9 cellular contexts compared by ENCODE assay signal in genomic region chr3:52288674-52289073, GRCh38. TPM values are rescaled to one million over a fixed set of nuclear protein-coding genes. Genes with fewer than 3 reads are reported as not detected.
DNase-seq lines count a peak whose midpoint lies in the region; ATAC-seq, FAIRE-seq and TF ChIP-seq lines count a peak whose summit lies in the region.
"Had no signal": no experiment of that assay in that cellular context is flagged by ENCODE, and none has a peak within 500 bp of the region (broad histone marks: within the 10 kb centered on the region; RNA-seq: fewer than 3 reads in every experiment).

No MANE protein-coding gene starts in this region.

- no peaks in the 10 kb centered on the region for H3K9me3 Mint-ChIP-seq in CD4-positive, CD25-positive, alpha-beta regulatory T cell
- H3K9me3 Mint-ChIP-seq in neural progenitor cell = no peaks in the 10 kb centered on the region

- no peak overlapping the region for H2AFZ ChIP-seq in neural progenitor cell (replicated peaks)

- H3K27me3 ChIP-seq in CD4-positive, CD25-positive, alpha-beta regulatory T cell (ENCODE audit: control insufficient read depth, insufficient read depth, low read length) = no peaks in the 10 kb centered on the region
- no peaks in the 10 kb centered on the region for H3K27me3 ChIP-seq in neural progenitor cell

- no peak for FAIRE-seq in urothelium cell line (lab: Jason Lieb, UNC)

- DNase-seq in CD4-positive, CD25-positive, alpha-beta regulatory T cell = no peak
- DNase-seq in NB4 (ENCODE audit: low read depth) (no peak), ecto neural progenitor cell (ENCODE audit: low spot score) (peak; percentile 32), neural progenitor cell (ENCODE audit: low spot score) (no peak), NCI-H345 (lab: John Stamatoyannopoulos, UW) (no peak), germinal center (ENCODE audit: low spot score) (no peak), urothelium cell line (ENCODE audit: low spot score) (no peak)
- DNase-seq: NCI-H1436 had no signal

- H3K4me3 Mint-ChIP-seq in CD4-positive, CD25-positive, alpha-beta regulatory T cell = peak overlapping the region; percentile 94 to 100 (median 98)
- H3K4me3 Mint-ChIP-seq in neural progenitor cell = peak overlapping the region; percentile 99

- no peaks in the 10 kb centered on the region for H4K20me1 ChIP-seq in neural progenitor cell (ENCODE audit: low read depth)

- peak overlapping the region; percentile 89 for H3K4me2 ChIP-seq in neural progenitor cell

- no peak for TF ChIP-seq CTCF in NB4 (IDR thresholded peaks at IDR 0.05; ENCODE audit: low read depth, low read length)
- TF ChIP-seq CTCF in neural progenitor cell (IDR thresholded peaks at IDR 0.05) = no peak

- peaks cover 12 to 42% (median 28%) of the 10 kb centered on the region in 4 donors for H3K4me1 Mint-ChIP-seq in CD4-positive, CD25-positive, alpha-beta regulatory T cell
- peaks cover 11% of the 10 kb centered on the region for H3K4me1 Mint-ChIP-seq in neural progenitor cell

- H3K4me1 ChIP-seq in CD4-positive, CD25-positive, alpha-beta regulatory T cell (ENCODE audit: control insufficient read depth, insufficient read depth, low read length, poor library complexity, severe bottlenecking) = peaks cover 26% of the 10 kb centered on the region
- peaks cover 4% of the 10 kb centered on the region for H3K4me1 ChIP-seq in neural progenitor cell

- no peaks in the 10 kb centered on the region for H3K27me3 Mint-ChIP-seq in CD4-positive, CD25-positive, alpha-beta regulatory T cell
- H3K27me3 Mint-ChIP-seq in neural progenitor cell (ENCODE audit: insufficient read depth, low read depth) = peaks cover 5% of the 10 kb centered on the region

- H3K4me3 ChIP-seq in CD4-positive, CD25-positive, alpha-beta regulatory T cell (ENCODE audit: low read depth, low read length) = peak overlapping the region; percentile 95
- H3K4me3 ChIP-seq in NB4 (ENCODE audit: low read depth, low read length) (peak overlapping the region; percentile 91), neural progenitor cell (peak overlapping the region; percentile 67)

- peaks cover 4% of the 10 kb centered on the region for H3K36me3 Mint-ChIP-seq in CD4-positive, CD25-positive, alpha-beta regulatory T cell
- H3K36me3 Mint-ChIP-seq in neural progenitor cell = no peaks in the 10 kb centered on the region

- H3K27ac Mint-ChIP-seq in CD4-positive, CD25-positive, alpha-beta regulatory T cell = peak overlapping the region in 2 of 3 donors; percentile 100
- no peak overlapping the region for H3K27ac Mint-ChIP-seq in neural progenitor cell

- H3F3A ChIP-seq in neural progenitor cell (ENCODE audit: low read depth) = peaks cover 17% of the 10 kb centered on the region

- H3K36me3 ChIP-seq in CD4-positive, CD25-positive, alpha-beta regulatory T cell (ENCODE audit: control insufficient read depth, insufficient read depth, low read length) = peaks cover 27% of the 10 kb centered on the region
- H3K36me3 ChIP-seq in neural progenitor cell = no peaks in the 10 kb centered on the region

- H3K79me2 ChIP-seq in neural progenitor cell (ENCODE audit: low read depth) = peaks cover 12% of the 10 kb centered on the region

- no peaks in the 10 kb centered on the region for H3K9me3 ChIP-seq in CD4-positive, CD25-positive, alpha-beta regulatory T cell (ENCODE audit: control insufficient read depth in 2 of 2, low read length in 2 of 2)
- H3K9me3 ChIP-seq in neural progenitor cell (ENCODE audit: low read depth) = no peaks in the 10 kb centered on the region

- ATAC-seq in CD4-positive, CD25-positive, alpha-beta regulatory T cell (ENCODE audit: low read depth in 2 of 2) = no peak
- ATAC-seq in GM21423 (IDR thresholded peaks at IDR 0.05; ENCODE audit: unreplicated experiment) = no peak

- peak overlapping the region; percentile 99 for H3K27ac ChIP-seq in CD4-positive, CD25-positive, alpha-beta regulatory T cell (ENCODE audit: insufficient read depth, low read length, poor library complexity, severe bottlenecking)
- H3K27ac ChIP-seq in neural progenitor cell = no peak overlapping the region

- no peak for TF ChIP-seq POLR2A in NB4 (IDR thresholded peaks at IDR 0.05; ENCODE audit: extremely low read depth, insufficient read length)

- no peak overlapping the region for H3K9ac ChIP-seq in neural progenitor cell

RNA-seq across cellular contexts. Expression of gene GLYCTK, which starts 1.0 kb away (rescaled TPM):
- total RNA-seq in CD4-positive, CD25-positive, alpha-beta regulatory T cell = 41.8 TPM
- polyA plus RNA-seq in CD4-positive, CD25-positive, alpha-beta regulatory T cell = 10 to 100 TPM; 11.1 to 17.9 (median 13.1) TPM
- 4.2 and 10.1 TPM in 2 replicates for total RNA-seq in neural progenitor cell (ENCODE audit: low replicate concordance)

RNA-seq across cellular contexts. Expression of gene WDR82, which starts 10.2 kb away (rescaled TPM):
- 116 TPM for total RNA-seq in CD4-positive, CD25-positive, alpha-beta regulatory T cell
- polyA plus RNA-seq in CD4-positive, CD25-positive, alpha-beta regulatory T cell = 100 to 1,000 TPM in 2 of 4 donors, 10 to 100 TPM in 2; 85.9 to 111 (median 103) TPM
- 45.4 and 49.2 TPM in 2 replicates for total RNA-seq in neural progenitor cell (ENCODE audit: low replicate concordance)

RNA-seq across cellular contexts. Expression of gene DNAH1, which starts 27.4 kb away (rescaled TPM):
- total RNA-seq in CD4-positive, CD25-positive, alpha-beta regulatory T cell = 59.8 TPM
- 1 to 10 TPM in 1 of 4 donors, under 1 TPM in 3; 0.39 to 1.1 (median 0.58) TPM for polyA plus RNA-seq in CD4-positive, CD25-positive, alpha-beta regulatory T cell
- total RNA-seq in neural progenitor cell (ENCODE audit: low replicate concordance) = 0.80 and 2.1 TPM in 2 replicates

RNA-seq across cellular contexts. Expression of gene PPM1M, which starts 43.1 kb away (rescaled TPM):
- 80.7 TPM for total RNA-seq in CD4-positive, CD25-positive, alpha-beta regulatory T cell
- polyA plus RNA-seq in CD4-positive, CD25-positive, alpha-beta regulatory T cell = 100 to 1,000 TPM in 1 of 4 donors, 10 to 100 TPM in 3; 55.5 to 104 (median 74.9) TPM
- 1.1 and 3.1 TPM in 2 replicates for total RNA-seq in neural progenitor cell (ENCODE audit: low replicate concordance)

RNA-seq across cellular contexts. Expression of gene TWF2, which starts 49.7 kb away (rescaled TPM):
- 62.4 TPM for total RNA-seq in CD4-positive, CD25-positive, alpha-beta regulatory T cell
- 100 to 1,000 TPM; 116 to 142 (median 131) TPM for polyA plus RNA-seq in CD4-positive, CD25-positive, alpha-beta regulatory T cell
- 21.9 and 44.9 TPM in 2 replicates for total RNA-seq in neural progenitor cell (ENCODE audit: low replicate concordance)

Comparison
In these comparisons a context has a peak if more than half of its experiments do, and no peak if none do; other contexts are left out.
1. RNA of gene DNAH1, which starts 27.4 kb away (total RNA-seq): 59.8 TPM in CD4-positive, CD25-positive, alpha-beta regulatory T cell (single experiment); 0.80 to 2.1 TPM in neural progenitor cell; every median in the first group is over 10 times any median in the second.
2. Peak in every context shown above with its lines, with median percentiles within 50 percentile points of each other: H3K4me3 ChIP-seq.